Comparison of ENCODE assay signal across 8 cellular contexts in the genomic region with DNA sequence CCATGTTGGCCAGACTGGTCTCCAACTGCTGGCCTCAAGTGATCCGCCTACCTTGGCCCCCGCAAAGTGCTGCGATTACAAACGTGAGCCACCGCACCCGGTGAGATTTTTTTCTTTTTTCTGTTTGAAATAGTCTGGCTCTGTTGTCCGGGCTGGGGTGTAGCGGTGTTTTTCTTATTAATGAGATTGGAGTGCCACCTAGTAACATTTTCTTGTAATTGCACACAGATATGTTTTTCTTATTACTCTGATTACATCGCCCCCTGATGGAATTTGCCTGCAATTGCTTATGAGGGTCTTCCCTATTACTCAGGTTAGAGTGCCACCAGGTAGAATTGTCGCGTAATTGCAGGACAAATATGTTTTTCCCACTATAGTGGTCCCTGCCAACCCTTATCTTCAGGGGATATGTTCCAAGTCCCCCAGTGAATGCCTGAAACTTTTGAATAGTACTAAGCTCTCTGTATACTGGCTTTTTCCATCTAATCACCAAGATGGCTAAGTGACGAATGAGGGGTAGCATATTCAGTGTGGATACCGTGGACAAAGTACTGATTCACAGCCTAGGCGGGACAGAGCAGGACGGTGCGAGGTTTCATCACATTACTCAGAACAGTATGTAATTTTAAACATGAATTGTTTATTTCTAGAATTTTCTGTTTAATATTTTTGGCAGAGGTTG. TPM values are rescaled to one million over a fixed set of nuclear protein-coding genes. Genes with fewer than 3 reads are reported as not detected.
DNase-seq lines count a peak whose midpoint lies in the region; ATAC-seq and TF ChIP-seq lines count a peak whose summit lies in the region.

No MANE protein-coding gene starts in this region.

- POLR2A ChIA-PET in HEK293T (lab: Yijun Ruan, JAX), result no interaction called here

- CTCF ChIA-PET in HEK293T (lab: Yijun Ruan, JAX), result interaction anchor here (0.6 to 1.3 kb wide), 3 partner anchors 7 to 733 kb away, joined by 3 to 6 read pairs (median 3); no protein-coding TSS in a partner anchor

- DNase-seq in DMS114 treated with DMSO at 0.1 percent for 48 hours (lab: John Stamatoyannopoulos, UW; ENCODE audit: unreplicated experiment) (peak; percentile 23), HEK293T (ENCODE audit: extremely low spot score) (peak; percentile 25), SK-N-DZ (ENCODE audit: low spot score) (peak; percentile 1), iPS-NIHi11 (ENCODE audit: low spot score) (peak; percentile 53), NCI-H345 treated with DMSO at 0.1 percent for 48 hours (lab: John Stamatoyannopoulos, UW; ENCODE audit: unreplicated experiment) (no peak)
- no peak for DNase-seq in stimulated activated CD4-positive, alpha-beta T cell treated with anti-CD3 and anti-CD28 coated beads, Interleukin-2, amount 100 ng/mL, for 24 hours

- ATAC-seq in GM18498 (IDR thresholded peaks at IDR 0.05; ENCODE audit: unreplicated experiment) (no peak), GM19397 (IDR thresholded peaks at IDR 0.05; ENCODE audit: unreplicated experiment) (no peak)

TF ChIP-seq in HEK293T, 16 proteins besides CTCF, POLR2A, EP300 and RAD21:
- TF ChIP-seq NFRKB (IDR thresholded peaks at IDR 0.05) (no peak), ZNF384 (IDR thresholded peaks at IDR 0.05) (no peak), LEF1 (IDR thresholded peaks at IDR 0.05; ENCODE audit: borderline replicate concordance) (no peak), FOXM1 (IDR thresholded peaks at IDR 0.05; ENCODE audit: borderline replicate concordance) (no peak), BHLHE40 (IDR thresholded peaks at IDR 0.05; ENCODE audit: borderline replicate concordance) (no peak), SP1 (IDR thresholded peaks at IDR 0.05) (no peak), ARNT (IDR thresholded peaks at IDR 0.05) (no peak), FOXK2 (IDR thresholded peaks at IDR 0.05) (no peak), TARDBP (IDR thresholded peaks at IDR 0.05) (no peak), FOXA1 (IDR thresholded peaks at IDR 0.05) (no peak), ELF4 (IDR thresholded peaks at IDR 0.05) (no peak), HDGF (IDR thresholded peaks at IDR 0.05; ENCODE audit: borderline replicate concordance) (no peak), CTBP1 (IDR thresholded peaks at IDR 0.05; ENCODE audit: borderline replicate concordance) (no peak), SUZ12 (IDR thresholded peaks at IDR 0.05) (no peak), L3MBTL2 (conservative IDR thresholded peaks at IDR 0.05) (no peak)
- TF ChIP-seq, protein P1, sequence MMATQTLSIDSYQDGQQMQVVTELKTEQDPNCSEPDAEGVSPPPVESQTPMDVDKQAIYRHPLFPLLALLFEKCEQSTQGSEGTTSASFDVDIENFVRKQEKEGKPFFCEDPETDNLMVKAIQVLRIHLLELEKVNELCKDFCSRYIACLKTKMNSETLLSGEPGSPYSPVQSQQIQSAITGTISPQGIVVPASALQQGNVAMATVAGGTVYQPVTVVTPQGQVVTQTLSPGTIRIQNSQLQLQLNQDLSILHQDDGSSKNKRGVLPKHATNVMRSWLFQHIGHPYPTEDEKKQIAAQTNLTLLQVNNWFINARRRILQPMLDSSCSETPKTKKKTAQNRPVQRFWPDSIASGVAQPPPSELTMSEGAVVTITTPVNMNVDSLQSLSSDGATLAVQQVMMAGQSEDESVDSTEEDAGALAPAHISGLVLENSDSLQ (IDR thresholded peaks at IDR 0.05), result no peak

RNA-seq across cellular contexts. Expression of a gene that starts 8.6 kb away (rescaled TPM):
- polyA plus RNA-seq in SK-N-DZ (2014; cell fraction: cytosol; rRNA removed), result 182 and 234 TPM in 2 replicates
- 159 and 170 TPM in 2 replicates for polyA plus RNA-seq in SK-N-DZ (2014; cell fraction: nucleus; rRNA removed)

Comparison
In these comparisons a context has a peak if more than half of its experiments do, and no peak if none do; other contexts are left out.
1. DNase-seq: peak in DMS114 treated with DMSO at 0.1 percent for 48 hours (single experiment), HEK293T (single experiment), SK-N-DZ (single experiment) and iPS-NIHi11 (single experiment); none in NCI-H345 treated with DMSO at 0.1 percent for 48 hours (single experiment) and stimulated activated CD4-positive, alpha-beta T cell treated with anti-CD3 and anti-CD28 coated beads, Interleukin-2, amount 100 ng/mL, for 24 hours (0 of 2).